Comparison of ENCODE assay signal across 8 cellular contexts in the genomic region with DNA sequence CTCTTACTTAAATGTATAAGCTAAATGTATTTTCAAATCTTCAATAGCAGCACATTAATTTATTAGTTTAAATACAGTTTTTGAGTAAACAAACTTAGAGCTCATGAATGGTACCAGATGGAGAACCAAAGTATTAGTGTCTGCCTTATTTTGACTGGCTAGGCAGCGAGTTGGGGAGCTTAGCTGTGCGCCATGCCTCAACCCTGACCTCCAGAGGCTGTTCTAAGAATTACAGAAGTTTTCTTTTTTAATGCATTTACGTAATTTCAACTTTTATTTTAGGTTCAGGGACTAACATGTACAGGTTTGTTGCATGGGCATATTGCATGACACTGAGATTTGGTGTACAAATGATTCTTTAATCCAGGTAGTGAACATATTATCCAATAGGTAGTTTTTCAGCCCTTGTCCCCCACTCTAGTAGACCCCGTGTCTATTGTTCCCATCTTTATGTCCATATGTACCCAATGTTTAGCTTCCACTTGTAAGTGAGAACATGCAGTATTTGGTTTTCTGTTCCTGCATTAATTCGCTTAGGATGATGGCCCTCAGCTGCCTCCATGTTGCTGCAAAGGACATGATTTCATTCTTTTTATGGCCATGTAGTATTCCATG.
DNase-seq lines count a peak whose midpoint lies in the region; ATAC-seq lines count a peak whose summit lies in the region.

No MANE protein-coding gene starts in this region.

- peak; percentile 99 for ATAC-seq in GM21526 (IDR thresholded peaks at IDR 0.05; ENCODE audit: low FRiP score, unreplicated experiment)

- peak in 2 of 3 experiments; percentile 51 to 52 for DNase-seq in NCI-H1417 (lab: John Stamatoyannopoulos, UW)
- no peak for DNase-seq in NCI-H1417 treated with DMSO at 0.1 percent for 48 hours (lab: John Stamatoyannopoulos, UW)
- peak; percentile 22 for DNase-seq in HK-2 (ENCODE audit: unreplicated experiment)
- DNase-seq in SKM-1 treated with dmso at 0.1 percent for 144 hours (lab: John Stamatoyannopoulos, UW; ENCODE audit: unreplicated experiment), result peak; percentile 59
- peak; percentile 67 for DNase-seq in iPS-NIHi7 (ENCODE audit: extremely low spot score)
- no peak for DNase-seq in central memory CD4-positive, alpha-beta T cell
- DNase-seq in activated gamma-delta T cell treated with Interleukin-2 at 50 U/mL for 16 hours, result no peak

Comparison
In these comparisons a context has a peak if more than half of its experiments do, and no peak if none do; other contexts are left out.
1. DNase-seq: peak in NCI-H1417 (2 of 3), HK-2 (single experiment), SKM-1 treated with dmso at 0.1 percent for 144 hours (single experiment) and iPS-NIHi7 (single experiment); none in NCI-H1417 treated with DMSO at 0.1 percent for 48 hours (single experiment), central memory CD4-positive, alpha-beta T cell (single experiment) and activated gamma-delta T cell treated with Interleukin-2 at 50 U/mL for 16 hours (single experiment).